21 cellular contexts compared by ENCODE assay signal in genomic region chr18:34808389-34808788, GRCh38.
"Had no signal": no experiment of that assay in that cellular context is flagged by ENCODE, and none has a peak within 500 bp of the region (broad histone marks: within the 10 kb centered on the region; RNA-seq: fewer than 3 reads in every experiment).

No MANE protein-coding gene starts in this region.

- DNase-seq: activated CD4-positive, alpha-beta memory T cell treated with anti-CD3 and anti-CD28 coated beads, Interleukin-2, amount 10 ng/mL, durations not matched to agents 7 days and 5 days; activated CD4-positive, alpha-beta T cell treated with anti-CD3 and anti-CD28 coated beads for 48 hours; activated CD4-positive, CD25-positive, alpha-beta regulatory T cell; activated CD8-positive, alpha-beta memory T cell treated with anti-CD3 and anti-CD28 coated beads, Interleukin-2, amount 10 ng/mL, durations not matched to agents 7 days and 5 days; erythroblast; heart right ventricle; left ventricle myocardium superior; mesenchymal stem cell; mucosa of descending colon; naive B cell; right cardiac atrium; stimulated activated CD4-positive, alpha-beta T cell treated with anti-CD3 and anti-CD28 coated beads, Interleukin-2, amount 100 ng/mL, for 48 hours; T-helper 1 cell; T-helper 9 cell; upper lobe of left lung had no signal

- H3K36me3 ChIP-seq: cardiac muscle cell, neural progenitor cell, suprapubic skin had no signal

- FAIRE-seq: colon, frontal cortex had no signal

- H2AFZ ChIP-seq: neural progenitor cell had no signal

- H3K9me3 ChIP-seq: heart right ventricle, mucosa of descending colon, suprapubic skin, upper lobe of left lung had no signal

- H3K4me2 ChIP-seq: neural progenitor cell had no signal

- H3K27me3 ChIP-seq: cardiac muscle cell, heart right ventricle, neural progenitor cell, suprapubic skin, upper lobe of left lung had no signal

- H3K27ac ChIP-seq: cardiac muscle cell, heart right ventricle, neural progenitor cell, suprapubic skin, upper lobe of left lung had no signal

- H3K4me3 ChIP-seq: cardiac muscle cell, heart right ventricle, mucosa of descending colon, neural progenitor cell, skin epidermis, suprapubic skin, upper lobe of left lung had no signal

- H3K4me1 ChIP-seq: upper lobe of left lung had no signal

- ATAC-seq: activated CD8-positive, alpha-beta memory T cell treated with anti-CD3 and anti-CD28 coated beads, Interleukin-2, amount 10 ng/mL, durations not matched to agents 7 days and 5 days; heart right ventricle; left ventricle myocardium superior; mucosa of descending colon; right cardiac atrium had no signal

- H3K9ac ChIP-seq: neural progenitor cell had no signal
